Comparison of ENCODE assay signal across 20 cellular contexts in the genomic region with DNA sequence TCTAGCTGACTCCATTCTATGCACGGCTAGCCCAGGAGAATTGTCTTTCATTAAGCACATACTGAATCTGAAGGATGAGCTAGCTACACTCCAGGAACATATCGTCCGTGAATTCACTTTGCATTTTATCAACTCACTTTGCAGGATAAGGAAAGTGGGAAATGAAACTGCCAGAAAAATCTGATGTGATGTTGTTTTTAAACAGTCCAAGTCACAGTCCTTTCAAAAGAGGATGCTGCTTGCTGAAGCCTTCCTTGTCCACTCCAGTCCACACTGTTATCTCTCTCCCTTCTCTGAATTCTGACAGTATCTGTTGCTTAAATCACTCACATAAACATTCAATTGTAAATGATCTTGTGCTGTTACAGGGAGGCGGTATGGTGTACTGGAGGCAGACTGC.
DNase-seq lines count a peak whose midpoint lies in the region; ATAC-seq and FAIRE-seq lines count a peak whose summit lies in the region.
"Had no signal": no experiment of that assay in that cellular context is flagged by ENCODE, and none has a peak within 500 bp of the region (broad histone marks: within the 10 kb centered on the region; RNA-seq: fewer than 3 reads in every experiment).

No MANE protein-coding gene starts in this region.

- H3K4me1 Mint-ChIP-seq in dendritic cell treated with granulocyte-macrophage colony-stimulating factor and Interleukin-4, amounts not matched to agents 40 ng/mL and 50 ng/mL, for 4 days (ENCODE audit: low read depth), result peaks cover 36% of the 10 kb centered on the region

- intact Hi-C loops in dendritic cell treated with granulocyte-macrophage colony-stimulating factor and Interleukin-4, amounts not matched to agents 40 ng/mL and 50 ng/mL, for 4 days (cut with micrococcal nuclease), result no loop called here

- peak overlapping the region; percentile 59 for H3K27ac Mint-ChIP-seq in dendritic cell treated with granulocyte-macrophage colony-stimulating factor and Interleukin-4, amounts not matched to agents 40 ng/mL and 50 ng/mL, for 4 days

- peak; percentile 26 for FAIRE-seq in GM18507 (lab: Jason Lieb, UNC)
- FAIRE-seq: A549, RCC 7860 had no signal

- H3K9me3 Mint-ChIP-seq in dendritic cell treated with granulocyte-macrophage colony-stimulating factor and Interleukin-4, amounts not matched to agents 40 ng/mL and 50 ng/mL, for 4 days, result no peaks in the 10 kb centered on the region

- no peaks in the 10 kb centered on the region for H3K36me3 Mint-ChIP-seq in dendritic cell treated with granulocyte-macrophage colony-stimulating factor and Interleukin-4, amounts not matched to agents 40 ng/mL and 50 ng/mL, for 4 days (ENCODE audit: low read depth)

- H3K4me3 Mint-ChIP-seq in dendritic cell treated with granulocyte-macrophage colony-stimulating factor and Interleukin-4, amounts not matched to agents 40 ng/mL and 50 ng/mL, for 4 days, result no peak overlapping the region

- DNase-seq in Ammon's horn (ENCODE audit: low spot score) (peak; percentile 33), GM18507 (ENCODE audit: extremely low spot score, insufficient read length, low read depth) (no peak), pons (ENCODE audit: low spot score) (peak; percentile 80), NCI-H226 (no peak)
- DNase-seq: DMS 273 treated with DMSO at 0.1 percent for 48 hours, DND-41, HCEC 1CT, KBM-7, NCI-H1105 treated with DMSO at 0.1 percent for 48 hours, NCI-H1694, NCI-H2107, NCI-H345, NCI-H526, Right ventricle myocardium superior, SW 1271 had no signal

- ATAC-seq in HG02870 (IDR thresholded peaks at IDR 0.05; ENCODE audit: unreplicated experiment), result no peak
- ATAC-seq in GM19463 (IDR thresholded peaks at IDR 0.05; ENCODE audit: unreplicated experiment), result no peak
- ATAC-seq: A549 had no signal

- H3K27me3 Mint-ChIP-seq in dendritic cell treated with granulocyte-macrophage colony-stimulating factor and Interleukin-4, amounts not matched to agents 40 ng/mL and 50 ng/mL, for 4 days, result peaks cover 2% of the 10 kb centered on the region

Comparison
In these comparisons a context has a peak if more than half of its experiments do, and no peak if none do; other contexts are left out.
1. DNase-seq: peak in Ammon's horn (single experiment) and pons (single experiment); none in GM18507 (single experiment) and NCI-H226 (single experiment).